ENCODE assay signal across 20 cellular contexts in the genomic region with DNA sequence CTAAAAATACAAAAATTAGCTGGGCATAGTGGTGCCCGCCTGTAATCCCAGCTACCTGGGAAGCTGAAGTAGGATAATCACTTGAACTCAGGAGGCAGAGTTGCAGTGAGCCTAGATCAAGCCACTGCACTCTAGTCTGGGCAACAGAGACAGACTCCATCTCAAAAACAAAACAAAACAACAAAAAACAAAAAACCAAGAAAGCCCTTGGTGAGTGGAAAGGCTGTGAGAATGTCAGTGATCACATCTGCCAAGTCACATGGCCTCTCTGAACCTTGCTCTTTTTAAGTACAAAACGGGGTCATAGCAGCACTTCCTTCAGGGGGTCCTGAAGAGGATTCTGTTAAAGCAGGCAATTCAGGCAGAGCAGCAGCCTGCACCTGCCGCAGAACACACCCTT. TPM values are rescaled to one million over a fixed set of nuclear protein-coding genes. Genes with fewer than 3 reads are reported as not detected.
DNase-seq lines count a peak whose midpoint lies in the region; TF ChIP-seq lines count a peak whose summit lies in the region.
"Had no signal": no experiment of that assay in that cellular context is flagged by ENCODE, and none has a peak within 500 bp of the region (broad histone marks: within the 10 kb centered on the region; RNA-seq: fewer than 3 reads in every experiment).

No MANE protein-coding gene starts in this region.

- no peaks in the 10 kb centered on the region for H3K4me1 Mint-ChIP-seq in activated T-helper 1 cell treated with anti-CD3 and anti-CD28 coated beads, Interleukin-12 subunit alpha, Interleukin-12 subunit beta, Interleukin-2, Interleukin-4 antibody, amounts not matched to agents 30 ng/mL and 10 ng/mL and 1 ng/mL, durations not matched to agents 14 hours and 24 hours and 36 hours (ENCODE audit: low read depth)
- H3K4me1 Mint-ChIP-seq: CD4-positive, alpha-beta memory T cell; CD8-positive, alpha-beta memory T cell had no signal

- H3K9me3 Mint-ChIP-seq in activated T-helper 1 cell treated with anti-CD3 and anti-CD28 coated beads, Interleukin-12 subunit alpha, Interleukin-12 subunit beta, Interleukin-2, Interleukin-4 antibody, amounts not matched to agents 30 ng/mL and 10 ng/mL and 1 ng/mL, durations not matched to agents 14 hours and 24 hours and 36 hours, result no peaks in the 10 kb centered on the region
- H3K9me3 Mint-ChIP-seq: CD14-positive monocyte; CD4-positive, alpha-beta memory T cell; CD4-positive, CD25-positive, alpha-beta regulatory T cell; CD8-positive, alpha-beta memory T cell had no signal

- H3K4me3 Mint-ChIP-seq in activated T-helper 1 cell treated with anti-CD3 and anti-CD28 coated beads, Interleukin-12 subunit alpha, Interleukin-12 subunit beta, Interleukin-2, Interleukin-4 antibody, amounts not matched to agents 30 ng/mL and 10 ng/mL and 1 ng/mL, durations not matched to agents 14 hours and 24 hours and 36 hours, result no peak overlapping the region
- H3K4me3 Mint-ChIP-seq: CD14-positive monocyte; CD4-positive, alpha-beta memory T cell; CD4-positive, CD25-positive, alpha-beta regulatory T cell; CD8-positive, alpha-beta memory T cell had no signal

- H3K79me2 ChIP-seq in Karpas-422 (ENCODE audit: low read length), result no peaks in the 10 kb centered on the region

- H3K27ac Mint-ChIP-seq in activated T-helper 1 cell treated with anti-CD3 and anti-CD28 coated beads, Interleukin-12 subunit alpha, Interleukin-12 subunit beta, Interleukin-2, Interleukin-4 antibody, amounts not matched to agents 30 ng/mL and 10 ng/mL and 1 ng/mL, durations not matched to agents 14 hours and 24 hours and 36 hours, result no peak overlapping the region
- H3K27ac Mint-ChIP-seq: CD4-positive, alpha-beta memory T cell; CD4-positive, CD25-positive, alpha-beta regulatory T cell; CD8-positive, alpha-beta memory T cell had no signal

- no peaks in the 10 kb centered on the region for H3K9me3 ChIP-seq in Karpas-422 (ENCODE audit: low read length)
- H3K9me3 ChIP-seq in thymus (ENCODE audit: control insufficient read depth), result no peaks in the 10 kb centered on the region
- H3K9me3 ChIP-seq: BE2C, BLaER1 had no signal

- no peaks in the 10 kb centered on the region for H3K9me2 ChIP-seq in Karpas-422 (replicated peaks; ENCODE audit: insufficient read depth, low read length)

- H3K36me3 Mint-ChIP-seq in activated T-helper 1 cell treated with anti-CD3 and anti-CD28 coated beads, Interleukin-12 subunit alpha, Interleukin-12 subunit beta, Interleukin-2, Interleukin-4 antibody, amounts not matched to agents 30 ng/mL and 10 ng/mL and 1 ng/mL, durations not matched to agents 14 hours and 24 hours and 36 hours (ENCODE audit: low read depth), result no peaks in the 10 kb centered on the region
- H3K36me3 Mint-ChIP-seq: CD14-positive monocyte; CD4-positive, alpha-beta memory T cell; CD4-positive, CD25-positive, alpha-beta regulatory T cell; CD8-positive, alpha-beta memory T cell had no signal

- no peaks in the 10 kb centered on the region for H3K36me3 ChIP-seq in Karpas-422 (ENCODE audit: insufficient read depth, low read length)
- no peaks in the 10 kb centered on the region for H3K36me3 ChIP-seq in thymus (ENCODE audit: control insufficient read depth, insufficient read depth)
- H3K36me3 ChIP-seq: BE2C had no signal

- intact Hi-C loops in dorsolateral prefrontal cortex (cut with DNase I), result loop anchor here in 1 of 2 donors (2.0 to 10.0 kb wide), 2 partner anchors 175 to 391 kb away; no protein-coding TSS in a partner anchor
- intact Hi-C loops in activated T-helper 1 cell treated with anti-CD3 and anti-CD28 coated beads, Interleukin-12 subunit alpha, Interleukin-12 subunit beta, Interleukin-2, Interleukin-4 antibody, amounts not matched to agents 30 ng/mL and 10 ng/mL and 1 ng/mL, durations not matched to agents 14 hours and 24 hours and 36 hours (cut with micrococcal nuclease), result no loop called here

- peaks cover 18% of the 10 kb centered on the region for H3K4me1 ChIP-seq in Karpas-422 (ENCODE audit: low read length)
- peaks cover 9% of the 10 kb centered on the region for H3K4me1 ChIP-seq in thymus (ENCODE audit: control insufficient read depth, insufficient read depth, low read length)
- H3K4me1 ChIP-seq: BE2C had no signal

- WGBS in thymus, result 52% methylated on average over 3 of the region's 3 CpGs

- no peak overlapping the region for H3K9ac ChIP-seq in Karpas-422 (ENCODE audit: low read length)
- H3K9ac ChIP-seq: BLaER1 had no signal

- no peaks in the 10 kb centered on the region for H3K27me3 Mint-ChIP-seq in activated T-helper 1 cell treated with anti-CD3 and anti-CD28 coated beads, Interleukin-12 subunit alpha, Interleukin-12 subunit beta, Interleukin-2, Interleukin-4 antibody, amounts not matched to agents 30 ng/mL and 10 ng/mL and 1 ng/mL, durations not matched to agents 14 hours and 24 hours and 36 hours (ENCODE audit: insufficient read depth)
- H3K27me3 Mint-ChIP-seq: CD4-positive, alpha-beta memory T cell; CD4-positive, CD25-positive, alpha-beta regulatory T cell; CD8-positive, alpha-beta memory T cell had no signal

- no peak overlapping the region for H2AFZ ChIP-seq in Karpas-422 (ENCODE audit: low read length)

- H3K4me3 ChIP-seq in Karpas-422 (ENCODE audit: low read length) (no peak overlapping the region), dorsolateral prefrontal cortex (no peak overlapping the region), thymus (ENCODE audit: low read length) (no peak overlapping the region)
- H3K4me3 ChIP-seq: BLaER1, GM12878 had no signal

- no peaks in the 10 kb centered on the region for H3K27me3 ChIP-seq in Karpas-422 (ENCODE audit: low read length)
- no peaks in the 10 kb centered on the region for H3K27me3 ChIP-seq in dorsolateral prefrontal cortex
- H3K27me3 ChIP-seq in thymus (ENCODE audit: control insufficient read depth, insufficient read depth), result no peaks in the 10 kb centered on the region
- H3K27me3 ChIP-seq: BE2C, BLaER1 had no signal

- TF ChIP-seq CTCF in dorsolateral prefrontal cortex (IDR thresholded peaks at IDR 0.05 in 54 of 56, conservative IDR thresholded peaks at IDR 0.05 in 2 of 56; ENCODE audit: low read depth in 1 of 56, partially characterized antibody in 56 of 56), result no peak

- DNase-seq in Karpas-422, result no peak
- no peak for DNase-seq in dorsolateral prefrontal cortex
- DNase-seq in activated T-helper 1 cell treated with anti-CD3 and anti-CD28 coated beads, Interleukin-12 subunit alpha, Interleukin-12 subunit beta, Interleukin-2, Interleukin-4 antibody, amounts not matched to agents 30 ng/mL and 10 ng/mL and 1 ng/mL, durations not matched to agents 14 hours and 24 hours and 36 hours (ENCODE audit: low spot score), result no peak
- no peak for DNase-seq in activated CD4-positive, alpha-beta T cell treated with anti-CD3 and anti-CD28 coated beads for 4 hours
- no peak for DNase-seq in H4 (ENCODE audit: low spot score)
- DNase-seq: CD4-positive, alpha-beta memory T cell; CD8-positive, alpha-beta memory T cell; DMS153; DMS79; DND-41 had no signal

- H4K20me1 ChIP-seq in Karpas-422 (ENCODE audit: insufficient read depth, low read depth, low read length), result no peaks in the 10 kb centered on the region
- H4K20me1 ChIP-seq: BLaER1 had no signal

- no peak overlapping the region for H3K4me2 ChIP-seq in Karpas-422 (ENCODE audit: low read depth, low read length, poor library complexity, severe bottlenecking)
- H3K4me2 ChIP-seq: BLaER1 had no signal

- peak overlapping the region; percentile 5; the same call in 1 of the 2 replicates for H3K27ac ChIP-seq in Karpas-422 (ENCODE audit: low read length)
- peak overlapping the region in 30 of 59 donors; percentile 4 to 84 (median 54) for H3K27ac ChIP-seq in dorsolateral prefrontal cortex
- H3K27ac ChIP-seq in thymus (ENCODE audit: low read depth), result peak overlapping the region; percentile 38
- H3K27ac ChIP-seq: BLaER1 had no signal

RNA-seq across cellular contexts. Expression of gene RPS6KL1, which starts 9.7 kb away (rescaled TPM):
- total RNA-seq in Karpas-422 (2014; rRNA removed; shearing (Covaris generic); ENCODE audit: low replicate concordance), result 34.3 and 60.2 TPM in 2 replicates
- 10 to 100 TPM; 35.6 to 99.8 (median 63.6) TPM for total RNA-seq in dorsolateral prefrontal cortex
- 0.91 TPM for polyA plus RNA-seq in thymus
- total RNA-seq in activated T-helper 1 cell treated with anti-CD3 and anti-CD28 coated beads, Interleukin-12 subunit alpha, Interleukin-12 subunit beta, Interleukin-2, Interleukin-4 antibody, amounts not matched to agents 30 ng/mL and 10 ng/mL and 1 ng/mL, durations not matched to agents 14 hours and 24 hours and 36 hours, result 10.8 and 11.6 TPM in 2 replicates
- total RNA-seq in H4 (2014; rRNA removed; shearing (Covaris generic)), result not detected in 2 replicates
- polyA plus RNA-seq: CD14-positive monocyte; CD8-positive, alpha-beta memory T cell had no signal

RNA-seq across cellular contexts. Expression of gene DLST, which starts 31.7 kb away (rescaled TPM):
- total RNA-seq in Karpas-422 (2014; rRNA removed; shearing (Covaris generic); ENCODE audit: low replicate concordance), result 101 and 105 TPM in 2 replicates
- 10 to 100 TPM; 54.1 to 89.6 (median 72.8) TPM for total RNA-seq in dorsolateral prefrontal cortex
- polyA plus RNA-seq in thymus, result 49.4 TPM
- 98.9 and 107 TPM in 2 replicates for total RNA-seq in activated T-helper 1 cell treated with anti-CD3 and anti-CD28 coated beads, Interleukin-12 subunit alpha, Interleukin-12 subunit beta, Interleukin-2, Interleukin-4 antibody, amounts not matched to agents 30 ng/mL and 10 ng/mL and 1 ng/mL, durations not matched to agents 14 hours and 24 hours and 36 hours
- 26.1 and 29.9 TPM in 2 replicates for total RNA-seq in H4 (2014; rRNA removed; shearing (Covaris generic))

RNA-seq across cellular contexts. Expression of gene PROX2, which starts 37.4 kb away (rescaled TPM):
- total RNA-seq in Karpas-422 (2014; rRNA removed; shearing (Covaris generic); ENCODE audit: low replicate concordance), result 2.3 and 2.6 TPM in 2 replicates
- under 1 TPM in 43 of 120 experiments, not detected in 77; 0.10 to 0.91 (median 0.18) TPM for total RNA-seq in dorsolateral prefrontal cortex
- 0.09 TPM for polyA plus RNA-seq in thymus
- total RNA-seq in activated T-helper 1 cell treated with anti-CD3 and anti-CD28 coated beads, Interleukin-12 subunit alpha, Interleukin-12 subunit beta, Interleukin-2, Interleukin-4 antibody, amounts not matched to agents 30 ng/mL and 10 ng/mL and 1 ng/mL, durations not matched to agents 14 hours and 24 hours and 36 hours, result not detected in 2 replicates
- not detected in 2 replicates for total RNA-seq in H4 (2014; rRNA removed; shearing (Covaris generic))
- total RNA-seq: A673; CD4-positive, alpha-beta memory T cell; CD4-positive, CD25-positive, alpha-beta regulatory T cell; Daoy; G401 had no signal
- polyA plus RNA-seq: AG04450; CD14-positive monocyte; CD8-positive, alpha-beta memory T cell had no signal

RNA-seq across cellular contexts. Expression of gene PGF, which starts 42.0 kb away (rescaled TPM):
- total RNA-seq in Karpas-422 (2014; rRNA removed; shearing (Covaris generic); ENCODE audit: low replicate concordance), result 3.5 and 8.3 TPM in 2 replicates
- total RNA-seq in dorsolateral prefrontal cortex, result 10 to 100 TPM in 1 of 120 experiments, 1 to 10 TPM in 119; 1.3 to 14.5 (median 3.0) TPM
- polyA plus RNA-seq in thymus, result 7.5 TPM
- total RNA-seq in activated T-helper 1 cell treated with anti-CD3 and anti-CD28 coated beads, Interleukin-12 subunit alpha, Interleukin-12 subunit beta, Interleukin-2, Interleukin-4 antibody, amounts not matched to agents 30 ng/mL and 10 ng/mL and 1 ng/mL, durations not matched to agents 14 hours and 24 hours and 36 hours, result 0.22 and 0.41 TPM in 2 replicates
- total RNA-seq in H4 (2014; rRNA removed; shearing (Covaris generic)), result 2.6 and 3.1 TPM in 2 replicates
- total RNA-seq: CD4-positive, alpha-beta memory T cell; CD4-positive, CD25-positive, alpha-beta regulatory T cell had no signal
- polyA plus RNA-seq: CD14-positive monocyte; CD8-positive, alpha-beta memory T cell had no signal

Comparison
In these comparisons a context has a peak if more than half of its experiments do, and no peak if none do; other contexts are left out.
1. RNA of gene RPS6KL1, which starts 9.7 kb away (total RNA-seq): 35.6 to 99.8 TPM in dorsolateral prefrontal cortex, 34.3 to 60.2 TPM in Karpas-422 and 10.8 to 11.6 TPM in activated T-helper 1 cell treated with anti-CD3 and anti-CD28 coated beads, Interleukin-12 subunit alpha, Interleukin-12 subunit beta, Interleukin-2, Interleukin-4 antibody, amounts not matched to agents 30 ng/mL and 10 ng/mL and 1 ng/mL, durations not matched to agents 14 hours and 24 hours and 36 hours; not detected in H4; every median in the first group is over 10 times any median in the second.
2. Peak in every context shown above with its lines, with median percentiles within 50 percentile points of each other: H3K27ac ChIP-seq.